Comparison of ENCODE assay signal across 12 cellular contexts in the genomic region with DNA sequence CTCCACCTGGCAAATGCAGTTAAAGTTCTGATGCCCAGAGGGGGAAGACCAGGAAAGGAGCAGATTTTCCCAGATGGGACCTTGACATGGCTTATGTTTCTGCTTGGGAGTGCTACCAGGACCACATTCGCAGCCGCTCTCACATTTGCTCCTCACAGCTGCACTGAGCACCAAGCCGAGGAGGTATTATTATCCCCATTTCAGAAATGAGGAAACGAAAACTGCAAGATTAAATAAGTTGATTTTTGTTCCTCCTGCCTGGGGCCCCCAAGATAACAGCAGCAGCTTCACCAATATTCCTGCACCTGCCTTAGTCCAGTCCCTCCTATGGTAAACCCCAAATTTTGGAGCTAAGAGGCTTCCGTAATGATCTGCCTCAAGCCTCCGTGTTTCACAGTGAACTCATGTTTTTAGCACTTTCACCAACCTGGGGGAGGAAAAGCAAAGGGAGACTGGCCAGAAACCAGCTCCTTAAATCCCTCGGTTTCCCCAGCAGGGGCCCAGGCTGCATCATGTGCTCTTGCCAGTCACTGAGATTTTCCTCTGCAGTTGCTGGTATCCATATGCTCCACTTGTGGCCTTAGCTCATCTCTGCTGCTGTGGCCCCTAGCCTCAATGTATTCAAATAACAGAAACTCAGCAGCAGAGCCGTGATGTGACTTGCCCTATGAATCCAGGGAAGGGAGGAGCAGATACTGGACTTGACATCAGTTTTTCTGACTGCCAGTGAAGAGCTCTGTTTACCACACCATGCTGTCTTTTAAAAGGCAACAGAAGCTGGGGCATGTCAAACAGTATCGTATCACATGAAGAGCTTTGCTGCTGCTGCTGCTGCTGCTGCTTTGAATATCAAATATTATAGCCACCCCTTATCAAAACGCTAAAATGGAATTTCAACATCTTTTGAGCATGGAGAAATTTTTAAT.
A peak's percentile ranks its signal among the peaks of the same experiment; 100 is the strongest.
DNase-seq lines count a peak whose midpoint lies in the region; ATAC-seq, FAIRE-seq and TF ChIP-seq lines count a peak whose summit lies in the region.
"Had no signal": no experiment of that assay in that cellular context is flagged by ENCODE, and none has a peak within 500 bp of the region (broad histone marks: within the 10 kb centered on the region; RNA-seq: fewer than 3 reads in every experiment).

No MANE protein-coding gene starts in this region.

- no peak overlapping the region for H3K27ac ChIP-seq in tibial nerve

- no peaks in the 10 kb centered on the region for H3K27me3 ChIP-seq in tibial nerve

- no peak for TF ChIP-seq CTCF in tibial nerve (IDR thresholded peaks at IDR 0.05)

- no peaks in the 10 kb centered on the region for H3K9me3 ChIP-seq in tibial nerve

- 70 to 87% methylated on average over 8 to 10 of the region's 10 CpGs for WGBS in tibial nerve, 2 donors

- FAIRE-seq in GM19239 (lab: Jason Lieb, UNC) = peak; percentile 90

- no peaks in the 10 kb centered on the region for H3K36me3 ChIP-seq in tibial nerve

- no peak overlapping the region for H3K4me3 ChIP-seq in tibial nerve

- TF ChIP-seq POLR2A in tibial nerve (IDR thresholded peaks at IDR 0.05) = no peak

- no peaks in the 10 kb centered on the region for H3K4me1 ChIP-seq in tibial nerve

- DNase-seq in GDM1 (lab: John Stamatoyannopoulos, UW) (peak; percentile 24), GM19239 (ENCODE audit: insufficient read length, low spot score) (no peak), MV-4-11 (lab: John Stamatoyannopoulos, UW) (peak; percentile 67), globus pallidus (ENCODE audit: low spot score) (no peak), NCI-H226 (no peak), tibial nerve (ENCODE audit: low spot score in 2 of 2) (no peak)
- DNase-seq in activated T-cell treated with anti-CD3 and anti-CD28 coated beads, Interleukin-2, amount 50 U/mL, for 48 hours = no peak
- DNase-seq: effector memory CD8-positive, alpha-beta T cell; NCI-H187; T1000 had no signal

- peak; percentile 52 for ATAC-seq in HG02884 (IDR thresholded peaks at IDR 0.05; ENCODE audit: unreplicated experiment)
- ATAC-seq: effector memory CD8-positive, alpha-beta T cell; HCT116 had no signal

- TF ChIP-seq EP300 in tibial nerve (IDR thresholded peaks at IDR 0.05) = no peak

Comparison
In these comparisons a context has a peak if more than half of its experiments do, and no peak if none do; other contexts are left out.
1. DNase-seq: peak in GDM1 (single experiment) and MV-4-11 (single experiment); none in GM19239 (single experiment), activated T-cell treated with anti-CD3 and anti-CD28 coated beads, Interleukin-2, amount 50 U/mL, for 48 hours (0 of 2), globus pallidus (single experiment), NCI-H226 (single experiment) and tibial nerve (0 of 2).